1 cellular context compared by ENCODE assay signal in the genomic region with DNA sequence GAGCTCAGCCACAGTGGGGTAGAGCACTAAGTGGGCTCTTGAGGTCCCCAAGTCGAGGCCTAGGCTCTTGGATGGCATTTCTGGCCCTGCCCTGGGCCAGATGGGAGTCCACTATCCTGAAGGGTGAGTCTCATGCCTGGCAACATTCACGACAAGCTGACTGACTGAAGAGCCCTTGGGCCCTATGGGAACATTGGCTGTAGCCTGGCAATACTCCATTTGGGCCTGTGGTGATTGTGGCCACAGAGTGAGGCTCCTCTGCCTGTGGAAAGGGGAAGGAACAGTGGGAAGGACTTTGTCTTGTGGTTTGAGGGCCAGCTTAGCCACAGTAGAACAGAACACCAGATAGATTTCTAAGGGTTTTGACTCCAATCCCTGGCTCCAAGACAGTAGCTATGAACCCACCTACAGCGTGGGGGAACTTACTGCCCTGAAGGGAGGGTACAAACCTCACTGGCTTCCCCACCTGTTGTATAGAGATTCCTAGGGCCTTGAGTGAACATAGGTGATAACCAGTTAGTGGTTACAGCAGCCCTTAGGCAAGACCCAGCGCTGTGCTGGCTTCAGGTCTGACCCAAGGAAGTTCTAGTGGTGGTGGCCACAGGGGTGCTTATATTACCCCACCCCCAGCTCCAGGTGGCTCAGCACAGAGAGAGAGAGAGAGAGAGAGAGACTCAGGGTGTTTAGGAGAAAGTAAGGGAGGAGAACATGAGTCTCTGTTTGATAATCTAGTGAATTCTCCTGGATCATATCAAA.
TF ChIP-seq lines count a peak whose summit lies in the region.

No MANE protein-coding gene starts in this region.

TF ChIP-seq in HepG2, 621 proteins besides CTCF, POLR2A, EP300 and RAD21 (continued from another document):
- no peak for TF ChIP-seq REST (IDR thresholded peaks at IDR 0.05; ENCODE audit: borderline replicate concordance in 1 of 2, low read depth in 1 of 2, low read length in 2 of 2)
- TF ChIP-seq CBX2 (IDR thresholded peaks at IDR 0.05; ENCODE audit: low read depth, low read length) = no peak
- no peak for TF ChIP-seq CBX2 (CRISPR knock-in tag; IDR thresholded peaks at IDR 0.05; ENCODE audit: low read depth)
- TF ChIP-seq ZFY (CRISPR knock-in tag; IDR thresholded peaks at IDR 0.05) = no peak
- no peak for TF ChIP-seq MLX (CRISPR knock-in tag; IDR thresholded peaks at IDR 0.05)
- TF ChIP-seq JDP2 (CRISPR knock-in tag; IDR thresholded peaks at IDR 0.05; ENCODE audit: borderline replicate concordance) = no peak
- TF ChIP-seq ZBED4 (CRISPR knock-in tag; IDR thresholded peaks at IDR 0.05; ENCODE audit: borderline replicate concordance) = no peak
- no peak for TF ChIP-seq ZZZ3 (CRISPR knock-in tag; IDR thresholded peaks at IDR 0.05; ENCODE audit: borderline replicate concordance)
- no peak for TF ChIP-seq ZNF772 (CRISPR knock-in tag; IDR thresholded peaks at IDR 0.05)
- no peak for TF ChIP-seq TEF (CRISPR knock-in tag; IDR thresholded peaks at IDR 0.05)
- no peak for TF ChIP-seq ATF1 (CRISPR knock-in tag; IDR thresholded peaks at IDR 0.05)
- TF ChIP-seq ZNF530 (CRISPR knock-in tag; IDR thresholded peaks at IDR 0.05; ENCODE audit: low read depth) = no peak
- TF ChIP-seq ZNF724P (CRISPR knock-in tag; IDR thresholded peaks at IDR 0.05; ENCODE audit: borderline replicate concordance) = no peak
- no peak for TF ChIP-seq GATAD2A (CRISPR knock-in tag; IDR thresholded peaks at IDR 0.05)
- no peak for TF ChIP-seq ZNF674 (CRISPR knock-in tag; IDR thresholded peaks at IDR 0.05; ENCODE audit: low read depth)
